Comparison of ENCODE assay signal across 8 cellular contexts in the genomic region with DNA sequence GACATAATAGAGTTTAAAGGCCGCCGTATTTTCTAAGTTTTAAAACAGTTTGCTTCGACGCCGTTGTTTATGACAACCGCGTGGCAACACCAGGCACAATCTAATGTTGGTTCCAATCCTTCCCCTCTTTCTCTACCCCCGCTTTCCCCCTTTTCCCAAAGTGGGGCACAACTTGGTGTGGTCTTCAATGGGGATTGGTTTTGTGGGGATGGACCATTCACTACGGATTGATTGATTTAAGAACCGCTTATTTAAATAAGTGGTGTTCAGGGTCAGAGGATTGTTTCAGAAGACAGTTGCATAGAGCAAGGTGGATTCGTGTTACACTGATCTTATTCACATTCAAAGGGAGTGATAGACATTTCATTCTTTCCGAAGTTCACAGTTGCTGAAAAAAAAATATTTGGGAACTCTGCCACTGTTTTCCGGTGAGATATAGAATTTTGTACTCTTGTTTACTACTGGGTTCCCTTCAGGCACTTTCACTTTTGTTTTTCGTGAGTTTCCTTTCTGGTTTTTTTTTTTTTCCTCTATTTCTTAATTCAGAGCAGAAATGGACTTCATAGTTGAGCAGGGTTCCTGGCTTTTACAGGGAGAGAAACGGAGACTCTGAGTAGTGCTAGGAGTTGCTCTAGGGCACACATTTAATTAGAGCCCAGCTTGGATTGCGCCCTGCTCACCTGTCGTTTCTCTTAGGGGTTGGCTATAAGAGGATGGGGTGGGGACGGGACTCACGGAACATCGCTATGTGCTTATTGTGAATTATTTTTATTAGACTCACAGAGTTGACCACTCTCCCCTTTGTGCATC.
DNase-seq lines count a peak whose midpoint lies in the region; ATAC-seq, FAIRE-seq and TF ChIP-seq lines count a peak whose summit lies in the region.

No MANE protein-coding gene starts in this region.

- H3K4me3 Mint-ChIP-seq in activated CD8-positive, alpha-beta T cell treated with anti-CD3 and anti-CD28 coated beads for 36 hours: peak overlapping the region; percentile 91

- H3K9ac ChIP-seq in Karpas-422 (ENCODE audit: low read length): peak overlapping the region; percentile 73

- H3K36me3 Mint-ChIP-seq in activated CD8-positive, alpha-beta T cell treated with anti-CD3 and anti-CD28 coated beads for 36 hours (ENCODE audit: low read depth): no peaks in the 10 kb centered on the region

- TF ChIP-seq CTCF in A549 (IDR thresholded peaks at IDR 0.05) (no peak), fibroblast of the aortic adventitia (IDR thresholded peaks at IDR 0.05; ENCODE audit: insufficient read depth, low read length) (no peak), pancreas (IDR thresholded peaks at IDR 0.05) (no peak)
- no peak for TF ChIP-seq CTCF in activated CD8-positive, alpha-beta T cell treated with anti-CD3 and anti-CD28 coated beads for 36 hours (IDR thresholded peaks at IDR 0.05)

- H2AFZ ChIP-seq in Karpas-422 (ENCODE audit: low read length): peak overlapping the region; percentile 91

- H3K9me3 ChIP-seq in A549 (no peaks in the 10 kb centered on the region), Karpas-422 (ENCODE audit: low read length) (no peaks in the 10 kb centered on the region), pancreas (no peaks in the 10 kb centered on the region)

- no peak for ATAC-seq in A549
- peak; percentile 12 for ATAC-seq in activated CD8-positive, alpha-beta T cell treated with anti-CD3 and anti-CD28 coated beads for 36 hours
- peak in 3 of 4 donors; percentile 1 to 15 (median 8) for ATAC-seq in pancreas
- ATAC-seq in HG02970 (IDR thresholded peaks at IDR 0.05; ENCODE audit: low FRiP score, unreplicated experiment): no peak

- peak overlapping the region; percentile 99 for H3K27ac Mint-ChIP-seq in activated CD8-positive, alpha-beta T cell treated with anti-CD3 and anti-CD28 coated beads for 36 hours

- H3K27ac ChIP-seq in A549 (peak overlapping the region; percentile 73 to 99), Karpas-422 (ENCODE audit: low read length) (no peak overlapping the region), pancreas (peak overlapping the region; percentile 78 to 99 (median 96))

- no peak for TF ChIP-seq EP300 in A549 (IDR thresholded peaks at IDR 0.05)

- no peaks in the 10 kb centered on the region for H3K27me3 Mint-ChIP-seq in activated CD8-positive, alpha-beta T cell treated with anti-CD3 and anti-CD28 coated beads for 36 hours

- DNase-seq in A549 (ENCODE audit: low read depth in 1 of 2, low spot score in 1 of 2): no peak
- DNase-seq in G401 (ENCODE audit: low spot score): peak; percentile 72
- no peak for DNase-seq in Karpas-422
- peak; percentile 41 for DNase-seq in activated CD8-positive, alpha-beta T cell treated with anti-CD3 and anti-CD28 coated beads for 36 hours
- peak; percentile 53 for DNase-seq in fibroblast of the aortic adventitia (ENCODE audit: low read depth)
- peak in 1 of 6 donors; percentile 26 for DNase-seq in pancreas
- no peak for DNase-seq in cortex of kidney (lab: John Stamatoyannopoulos, UW)

- H3K36me3 ChIP-seq in Karpas-422 (ENCODE audit: insufficient read depth, low read length) (no peaks in the 10 kb centered on the region), pancreas (no peaks in the 10 kb centered on the region)

- H3K79me2 ChIP-seq in Karpas-422 (ENCODE audit: low read length): no peaks in the 10 kb centered on the region

- H3K9me2 ChIP-seq in Karpas-422 (replicated peaks; ENCODE audit: insufficient read depth, low read length): no peaks in the 10 kb centered on the region

- peaks cover 35% of the 10 kb centered on the region for H3K4me1 Mint-ChIP-seq in activated CD8-positive, alpha-beta T cell treated with anti-CD3 and anti-CD28 coated beads for 36 hours (ENCODE audit: low read depth)

- peak overlapping the region; percentile 95 for H3K4me2 ChIP-seq in A549
- peak overlapping the region; percentile 88 for H3K4me2 ChIP-seq in Karpas-422 (ENCODE audit: low read depth, low read length, poor library complexity, severe bottlenecking)

- FAIRE-seq in A549 (lab: Jason Lieb, UNC) (no peak), pancreas (lab: Jason Lieb, UNC) (no peak)

- peaks cover 13% of the 10 kb centered on the region; the same call in 2 of the 3 replicates for H3K4me1 ChIP-seq in A549
- peaks cover 15% of the 10 kb centered on the region for H3K4me1 ChIP-seq in Karpas-422 (ENCODE audit: low read length)
- peaks cover 0 to 5% (median 0%) of the 10 kb centered on the region in 3 donors for H3K4me1 ChIP-seq in pancreas

- in situ Hi-C loops in G401 (cut with HindIII; ENCODE audit: low sequenced_read_pairs): no loop called here

- no peaks in the 10 kb centered on the region for H4K20me1 ChIP-seq in Karpas-422 (ENCODE audit: insufficient read depth, low read depth, low read length)

- POLR2A ChIA-PET in A549 (lab: Yijun Ruan, JAX): no interaction called here
- POLR2A ChIA-PET in activated CD8-positive, alpha-beta T cell treated with anti-CD3 and anti-CD28 coated beads for 36 hours (lab: Charles Lee): interaction anchor here (0.6 to 0.9 kb wide), 2 partner anchors 80 to 120 kb away, joined by 3 read pairs; no protein-coding TSS in a partner anchor

- H3K4me3 ChIP-seq in A549 (peak overlapping the region; percentile 81), Karpas-422 (ENCODE audit: low read length) (peak overlapping the region; percentile 72), fibroblast of the aortic adventitia (ENCODE audit: low read depth, low read length) (peak overlapping the region; percentile 81), pancreas (peak overlapping the region; percentile 48 to 86 (median 58))

- intact Hi-C loops in activated CD8-positive, alpha-beta T cell treated with anti-CD3 and anti-CD28 coated beads for 36 hours (cut with micrococcal nuclease): loop anchor here (5.0 kb wide), 3 partner anchors 66 to 619 kb away; a partner anchor contains a TSS
- intact Hi-C loops in pancreas (cut with DNase I): no loop called here

- whole genome bisulfite sequencing in A549 (ENCODE audit: missing lambda C conversion rate): 28% methylated on average over 20 of the region's 20 CpGs
- 1 to 2% methylated on average over 20 of the region's 20 CpGs for WGBS in pancreas, 2 donors

- CTCF ChIA-PET in A549 (lab: Yijun Ruan, JAX): interaction anchor here (1.5 kb wide), 1 partner anchor 619 kb away, joined by 3 read pairs; no protein-coding TSS in a partner anchor
- CTCF ChIA-PET in activated CD8-positive, alpha-beta T cell treated with anti-CD3 and anti-CD28 coated beads for 36 hours (lab: Charles Lee): no interaction called here

- H3K27me3 ChIP-seq in Karpas-422 (ENCODE audit: low read length) (no peaks in the 10 kb centered on the region), pancreas (no peaks in the 10 kb centered on the region)

- H3K9me3 Mint-ChIP-seq in activated CD8-positive, alpha-beta T cell treated with anti-CD3 and anti-CD28 coated beads for 36 hours: no peaks in the 10 kb centered on the region

- no peak for TF ChIP-seq RAD21 in A549 (conservative IDR thresholded peaks at IDR 0.05 in 1 of 2, IDR thresholded peaks at IDR 0.05 in 1 of 2)

- TF ChIP-seq POLR2A in A549 (IDR thresholded peaks at IDR 0.05; ENCODE audit: low read length): no peak

TF ChIP-seq in A549, 52 proteins besides CTCF, POLR2A, EP300 and RAD21:
- TF ChIP-seq JUN (IDR thresholded peaks at IDR 0.05) (no peak), TFCP2L1 (CRISPR knock-in tag; IDR thresholded peaks at IDR 0.05) (no peak), RCOR1 (IDR thresholded peaks at IDR 0.05; ENCODE audit: low read depth, low read length) (no peak), MAFK (IDR thresholded peaks at IDR 0.05; ENCODE audit: partially characterized antibody) (no peak), FOSB (CRISPR knock-in tag; IDR thresholded peaks at IDR 0.05) (no peak), RARB (CRISPR knock-in tag; IDR thresholded peaks at IDR 0.05) (no peak), ZNF302 (CRISPR knock-in tag; IDR thresholded peaks at IDR 0.05) (no peak), PHF8 (IDR thresholded peaks at IDR 0.05; ENCODE audit: borderline replicate concordance, low read depth) (no peak), EHMT2 (IDR thresholded peaks at IDR 0.05; ENCODE audit: low read depth) (no peak), RNF2 (IDR thresholded peaks at IDR 0.05; ENCODE audit: borderline replicate concordance, low read depth) (no peak), CHD4 (IDR thresholded peaks at IDR 0.05; ENCODE audit: borderline replicate concordance) (no peak), CBX8 (IDR thresholded peaks at IDR 0.05) (no peak), FOXS1 (CRISPR knock-in tag; IDR thresholded peaks at IDR 0.05) (no peak)
- TF ChIP-seq, protein P1, sequence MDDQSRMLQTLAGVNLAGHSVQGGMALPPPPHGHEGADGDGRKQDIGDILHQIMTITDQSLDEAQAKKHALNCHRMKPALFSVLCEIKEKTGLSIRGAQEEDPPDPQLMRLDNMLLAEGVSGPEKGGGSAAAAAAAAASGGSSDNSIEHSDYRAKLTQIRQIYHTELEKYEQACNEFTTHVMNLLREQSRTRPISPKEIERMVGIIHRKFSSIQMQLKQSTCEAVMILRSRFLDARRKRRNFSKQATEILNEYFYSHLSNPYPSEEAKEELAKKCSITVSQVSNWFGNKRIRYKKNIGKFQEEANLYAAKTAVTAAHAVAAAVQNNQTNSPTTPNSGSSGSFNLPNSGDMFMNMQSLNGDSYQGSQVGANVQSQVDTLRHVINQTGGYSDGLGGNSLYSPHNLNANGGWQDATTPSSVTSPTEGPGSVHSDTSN (IDR thresholded peaks at IDR 0.05): no peak
- TF ChIP-seq, protein P2, sequence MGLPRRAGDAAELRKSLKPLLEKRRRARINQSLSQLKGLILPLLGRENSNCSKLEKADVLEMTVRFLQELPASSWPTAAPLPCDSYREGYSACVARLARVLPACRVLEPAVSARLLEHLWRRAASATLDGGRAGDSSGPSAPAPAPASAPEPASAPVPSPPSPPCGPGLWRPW (IDR thresholded peaks at IDR 0.05): no peak
- TF ChIP-seq, protein P3, sequence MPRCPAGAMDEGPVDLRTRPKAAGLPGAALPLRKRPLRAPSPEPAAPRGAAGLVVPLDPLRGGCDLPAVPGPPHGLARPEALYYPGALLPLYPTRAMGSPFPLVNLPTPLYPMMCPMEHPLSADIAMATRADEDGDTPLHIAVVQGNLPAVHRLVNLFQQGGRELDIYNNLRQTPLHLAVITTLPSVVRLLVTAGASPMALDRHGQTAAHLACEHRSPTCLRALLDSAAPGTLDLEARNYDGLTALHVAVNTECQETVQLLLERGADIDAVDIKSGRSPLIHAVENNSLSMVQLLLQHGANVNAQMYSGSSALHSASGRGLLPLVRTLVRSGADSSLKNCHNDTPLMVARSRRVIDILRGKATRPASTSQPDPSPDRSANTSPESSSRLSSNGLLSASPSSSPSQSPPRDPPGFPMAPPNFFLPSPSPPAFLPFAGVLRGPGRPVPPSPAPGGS (IDR thresholded peaks at IDR 0.05): no peak

Comparison
In these comparisons a context has a peak if more than half of its experiments do, and no peak if none do; other contexts are left out.
1. ATAC-seq: peak in activated CD8-positive, alpha-beta T cell treated with anti-CD3 and anti-CD28 coated beads for 36 hours (single experiment) and pancreas (3 of 4); none in A549 (0 of 2) and HG02970 (single experiment).
2. DNase-seq: peak in G401 (single experiment), activated CD8-positive, alpha-beta T cell treated with anti-CD3 and anti-CD28 coated beads for 36 hours (single experiment) and fibroblast of the aortic adventitia (single experiment); none in A549 (0 of 2), Karpas-422 (single experiment) and cortex of kidney (single experiment).
3. Peak in every context shown above with its lines, with median percentiles within 50 percentile points of each other: H3K4me3 ChIP-seq.